ENCODE assay signal across 1 cellular context in genomic region chr6:21123485-21124436, GRCh38.
TF ChIP-seq lines count a peak whose summit lies in the region.

No MANE protein-coding gene starts in this region.

TF ChIP-seq in K562, 482 proteins besides CTCF, POLR2A, EP300 and RAD21 (continued from another document):
- TF ChIP-seq AFF1 (IDR thresholded peaks at IDR 0.05; ENCODE audit: low read depth in 1 of 2, partially characterized antibody in 2 of 2): no peak
- no peak for TF ChIP-seq TRIM25 (IDR thresholded peaks at IDR 0.05; ENCODE audit: borderline replicate concordance)
